In genomic region chr12:21940549-21940948, GRCh38 we compare ENCODE assay signal across 11 cellular contexts. TPM values are rescaled to one million over a fixed set of nuclear protein-coding genes. Genes with fewer than 3 reads are reported as not detected.
A peak's percentile ranks its signal among the peaks of the same experiment; 100 is the strongest.
DNase-seq lines count a peak whose midpoint lies in the region; ATAC-seq and TF ChIP-seq lines count a peak whose summit lies in the region.
"Had no signal": no experiment of that assay in that cellular context is flagged by ENCODE, and none has a peak within 500 bp of the region (broad histone marks: within the 10 kb centered on the region; RNA-seq: fewer than 3 reads in every experiment).

No MANE protein-coding gene starts in this region.

- WGBS in mesenchymal stem cell, result 22% methylated on average over 4 of the region's 6 CpGs

- no peak overlapping the region for H3K23ac ChIP-seq in mesenchymal stem cell (ENCODE audit: low read length in 2 of 2)

- H3K9me3 Mint-ChIP-seq in activated T-cell treated with anti-CD3 and anti-CD28 coated beads, Interleukin-2, amount 50 U/mL, for 24 hours, result peaks cover 7% of the 10 kb centered on the region

- H3K79me1 ChIP-seq in mesenchymal stem cell (replicated peaks; ENCODE audit: low read length, poor library complexity, severe bottlenecking), result no peaks in the 10 kb centered on the region

- H3K36me3 ChIP-seq in mesenchymal stem cell (ENCODE audit: control insufficient read depth in 1 of 2, insufficient read depth in 2 of 2, low read depth in 1 of 2, low read length in 2 of 2) (no peaks in the 10 kb centered on the region), thoracic aorta (no peaks in the 10 kb centered on the region)
- H3K36me3 ChIP-seq: BLaER1 treated with 17β-estradiol and CSF1 and Interleukin-3, amounts not matched to agents 10 nM and 100 nM had no signal

- no peak overlapping the region for H2BK12ac ChIP-seq in mesenchymal stem cell (ENCODE audit: low read length in 2 of 2)

- no peak overlapping the region for H3K27ac Mint-ChIP-seq in activated T-cell treated with anti-CD3 and anti-CD28 coated beads, Interleukin-2, amount 50 U/mL, for 24 hours

- no peak overlapping the region for H3K4ac ChIP-seq in mesenchymal stem cell (ENCODE audit: low read depth in 1 of 2, low read length in 2 of 2)

- no peak overlapping the region for H2AFZ ChIP-seq in mesenchymal stem cell (ENCODE audit: low read depth, low read length)

- H3K9ac ChIP-seq in mesenchymal stem cell (ENCODE audit: low read length), result peak overlapping the region; percentile 90
- H3K9ac ChIP-seq: BLaER1 treated with 17β-estradiol and CSF1 and Interleukin-3, amounts not matched to agents 10 nM and 100 nM had no signal

- DNase-seq in activated T-cell treated with anti-CD3 and anti-CD28 coated beads, Interleukin-2, amount 50 U/mL, for 24 hours, result no peak
- no peak for DNase-seq in activated T-cell treated with anti-CD3 and anti-CD28 coated beads, Interleukin-2, amount 50 U/mL, for 1 hour
- DNase-seq in caudate nucleus (lab: John Stamatoyannopoulos, UW) (no peak), mesenchymal stem cell (no peak), thoracic aorta (ENCODE audit: low spot score) (no peak), GM13977 (ENCODE audit: low spot score) (no peak), GM19238 (ENCODE audit: insufficient read length, low spot score) (no peak)
- DNase-seq: naive B cell had no signal

- H2AK5ac ChIP-seq in mesenchymal stem cell (ENCODE audit: low read length, severe bottlenecking), result no peak overlapping the region

- in situ Hi-C loops in GM13977 (cut with MboI; ENCODE audit: low pct_unique_long_range_greater_than_20kb, low sequenced_read_pairs, unreplicated experiment), result no loop called here

- no peak for TF ChIP-seq CTCF in thoracic aorta (IDR thresholded peaks at IDR 0.05)
- no peak for TF ChIP-seq CTCF in GM13977 (IDR thresholded peaks at IDR 0.05; ENCODE audit: extremely low read depth, insufficient read depth, missing control alignments)

- peak overlapping the region; percentile 70 for H3K4me2 ChIP-seq in mesenchymal stem cell (ENCODE audit: low read length, poor library complexity, severe bottlenecking)
- H3K4me2 ChIP-seq: BLaER1 treated with 17β-estradiol and CSF1 and Interleukin-3, amounts not matched to agents 10 nM and 100 nM had no signal

- H3K27me3 ChIP-seq in mesenchymal stem cell (ENCODE audit: control insufficient read depth in 1 of 2, insufficient read depth in 1 of 2, low read length in 2 of 2), result no peaks in the 10 kb centered on the region
- H3K27me3 ChIP-seq in thoracic aorta (replicated peaks; ENCODE audit: insufficient read depth), result no peaks in the 10 kb centered on the region
- H3K27me3 ChIP-seq: BLaER1 treated with 17β-estradiol and CSF1 and Interleukin-3, amounts not matched to agents 10 nM and 100 nM had no signal

- peak overlapping the region; percentile 64 for H3K4me3 Mint-ChIP-seq in activated T-cell treated with anti-CD3 and anti-CD28 coated beads, Interleukin-2, amount 50 U/mL, for 24 hours

- peaks cover 81% of the 10 kb centered on the region for H3K27me3 Mint-ChIP-seq in activated T-cell treated with anti-CD3 and anti-CD28 coated beads, Interleukin-2, amount 50 U/mL, for 24 hours

- H3K18ac ChIP-seq in mesenchymal stem cell (ENCODE audit: low read depth in 1 of 2, low read length in 2 of 2), result no peak overlapping the region

- H2BK120ac ChIP-seq in mesenchymal stem cell (ENCODE audit: low read depth, low read length), result no peak overlapping the region

- peak overlapping the region in 1 of 2 experiments; percentile 90 for H3K4me3 ChIP-seq in mesenchymal stem cell (ENCODE audit: insufficient read depth in 1 of 2, low read depth in 1 of 2, low read length in 2 of 2)
- H3K4me3 ChIP-seq in thoracic aorta, result peak overlapping the region; percentile 79
- H3K4me3 ChIP-seq: BLaER1 treated with 17β-estradiol and CSF1 and Interleukin-3, amounts not matched to agents 10 nM and 100 nM had no signal

- H2BK15ac ChIP-seq in mesenchymal stem cell (ENCODE audit: low read depth, poor library complexity, severe bottlenecking), result no peak overlapping the region

- peaks cover 2% of the 10 kb centered on the region for H3K9me3 ChIP-seq in mesenchymal stem cell (ENCODE audit: control insufficient read depth, low read length)
- H3K9me3 ChIP-seq in thoracic aorta, result no peaks in the 10 kb centered on the region

- no peak overlapping the region for H3K14ac ChIP-seq in mesenchymal stem cell (ENCODE audit: low read length in 2 of 2)

- H3K36me3 Mint-ChIP-seq in activated T-cell treated with anti-CD3 and anti-CD28 coated beads, Interleukin-2, amount 50 U/mL, for 24 hours (ENCODE audit: low read depth), result no peaks in the 10 kb centered on the region
- H3K36me3 Mint-ChIP-seq: naive B cell had no signal

- H3K4me1 ChIP-seq in mesenchymal stem cell (ENCODE audit: control insufficient read depth, insufficient read depth, low read depth, low read length) (peaks cover 5% of the 10 kb centered on the region), thoracic aorta (ENCODE audit: control insufficient read depth in 1 of 2, low read depth in 2 of 2) (peaks cover 4 to 16% of the 10 kb centered on the region in 2 donors)
- H3K4me1 ChIP-seq: BLaER1 treated with 17β-estradiol and CSF1 and Interleukin-3, amounts not matched to agents 10 nM and 100 nM had no signal

- H2BK5ac ChIP-seq in mesenchymal stem cell (ENCODE audit: low read depth, low read length, poor library complexity, severe bottlenecking), result no peak overlapping the region

- H4K8ac ChIP-seq in mesenchymal stem cell (ENCODE audit: low read length), result no peak overlapping the region

- peaks cover 21% of the 10 kb centered on the region for H3K4me1 Mint-ChIP-seq in activated T-cell treated with anti-CD3 and anti-CD28 coated beads, Interleukin-2, amount 50 U/mL, for 24 hours (ENCODE audit: low read depth)

- H4K91ac ChIP-seq in mesenchymal stem cell (ENCODE audit: low read length), result no peak overlapping the region

- ATAC-seq in thoracic aorta (ENCODE audit: insufficient number of reproducible peaks, low FRiP score, low read depth), result no peak
- ATAC-seq in GM19351 (IDR thresholded peaks at IDR 0.05; ENCODE audit: unreplicated experiment), result no peak

- H3K27ac ChIP-seq in caudate nucleus (ENCODE audit: low read depth, low read length), result peak overlapping the region; percentile 67
- H3K27ac ChIP-seq in mesenchymal stem cell (ENCODE audit: low read length, poor library complexity, severe bottlenecking), result no peak overlapping the region
- peak overlapping the region; percentile 77 to 80 for H3K27ac ChIP-seq in thoracic aorta
- H3K27ac ChIP-seq: BLaER1 treated with 17β-estradiol and CSF1 and Interleukin-3, amounts not matched to agents 10 nM and 100 nM had no signal

RNA-seq across cellular contexts. Expression of gene ABCC9, which starts 0.7 kb away (rescaled TPM):
- 0.01 TPM for polyA plus RNA-seq in mesenchymal stem cell (2013, experiment 1 of 2)
- polyA plus RNA-seq in mesenchymal stem cell (2013, experiment 2 of 2), result 0.01 TPM
- 10 to 100 TPM; 19.6 to 42.6 TPM for total RNA-seq in thoracic aorta
- total RNA-seq: T-helper 1 cell treated with Interleukin-12 subunit alpha and Interleukin-12 subunit beta and Interleukin-4 antibody, amounts not matched to agents 30 ng/mL and 1 ng/mL, for 36 hours had no signal
